In the genomic region with DNA sequence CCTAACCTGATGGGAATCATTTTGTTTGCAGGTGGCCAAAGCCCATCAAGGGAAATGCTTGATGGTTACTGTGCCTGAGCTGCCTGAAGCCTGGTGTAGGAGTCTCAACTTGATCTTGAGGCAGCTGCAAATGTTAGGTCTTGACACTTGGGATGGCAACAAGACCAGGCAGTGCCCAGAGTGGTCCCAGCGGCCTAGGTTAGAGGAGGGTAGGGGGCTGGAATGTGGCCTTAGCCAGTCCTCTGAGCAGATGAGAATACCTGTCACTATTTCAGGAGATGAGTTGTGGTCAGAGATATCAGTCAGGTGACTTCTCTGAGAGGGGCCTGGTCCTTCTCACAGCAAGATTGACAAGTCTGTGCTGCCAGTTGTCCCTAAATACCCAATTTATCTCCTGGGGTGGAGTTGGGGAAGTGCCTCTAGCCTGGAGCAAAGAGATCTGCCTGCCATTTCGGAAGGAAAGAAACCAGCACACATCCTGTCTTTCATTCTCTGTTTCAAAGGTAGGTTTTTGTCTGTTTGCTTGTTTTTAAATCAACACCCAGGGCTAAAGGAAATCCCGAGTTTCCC, we compare ENCODE assay signal across 13 cellular contexts. TPM values are rescaled to one million over a fixed set of nuclear protein-coding genes. Genes with fewer than 3 reads are reported as not detected.
DNase-seq lines count a peak whose midpoint lies in the region; ATAC-seq and TF ChIP-seq lines count a peak whose summit lies in the region.
"Had no signal": no experiment of that assay in that cellular context is flagged by ENCODE, and none has a peak within 500 bp of the region (broad histone marks: within the 10 kb centered on the region; RNA-seq: fewer than 3 reads in every experiment).

No MANE protein-coding gene starts in this region.

- no peak overlapping the region for H3K4me3 ChIP-seq in esophagus squamous epithelium

- DNase-seq in activated CD4-positive, alpha-beta T cell treated with anti-CD3 and anti-CD28 coated beads, Interleukin-2, amount 10 ng/mL, durations not matched to agents 24 days and 14 days = peak; percentile 51
- no peak for DNase-seq in activated CD4-positive, alpha-beta T cell treated with anti-CD3 and anti-CD28 coated beads for 1 hour
- DNase-seq in esophagus squamous epithelium (lab: John Stamatoyannopoulos, UW) (no peak), kidney glomerular epithelial cell (lab: John Stamatoyannopoulos, UW) (no peak)
- DNase-seq in effector memory CD8-positive, alpha-beta T cell = no peak
- DNase-seq in T-helper 2 cell treated with Interferon-gamma antibody and Interleukin-4, amounts not matched to agents 5 μg/mL and 100 μg/mL, for 36 hours (ENCODE audit: low spot score) = no peak
- no peak for DNase-seq in stimulated activated CD4-positive, alpha-beta T cell treated with anti-CD3 and anti-CD28 coated beads, Interleukin-1b, Interleukin-23, amount 100 ng/mL, for 48 hours
- DNase-seq: amygdala; DMS79; NK-92 treated with Interleukin-12 subunit alpha and Interleukin-12 subunit beta, amount 100 ng/mL, for 24 hours had no signal

- H3K9me3 ChIP-seq in esophagus squamous epithelium = no peaks in the 10 kb centered on the region

- H3K27me3 Mint-ChIP-seq in activated CD4-positive, alpha-beta T cell treated with anti-CD3 and anti-CD28 coated beads, Interleukin-2, amount 10 ng/mL, durations not matched to agents 24 days and 14 days = peaks cover 9% of the 10 kb centered on the region
- H3K27me3 Mint-ChIP-seq in nephron (ENCODE audit: low read depth) = no peaks in the 10 kb centered on the region
- H3K27me3 Mint-ChIP-seq in effector memory CD8-positive, alpha-beta T cell = peaks cover 8 to 10% of the 10 kb centered on the region in 2 donors
- H3K27me3 Mint-ChIP-seq in T-helper 2 cell treated with Interferon-gamma antibody and Interleukin-4, amounts not matched to agents 5 μg/mL and 100 μg/mL, for 36 hours (ENCODE audit: low read depth) = peaks cover 11% of the 10 kb centered on the region

- no peaks in the 10 kb centered on the region for H3K27me3 ChIP-seq in esophagus squamous epithelium

- ATAC-seq in effector memory CD8-positive, alpha-beta T cell (replicated peaks) = no peak

- no peaks in the 10 kb centered on the region for H3K36me3 Mint-ChIP-seq in activated CD4-positive, alpha-beta T cell treated with anti-CD3 and anti-CD28 coated beads, Interleukin-2, amount 10 ng/mL, durations not matched to agents 24 days and 14 days (ENCODE audit: low read depth)
- no peaks in the 10 kb centered on the region for H3K36me3 Mint-ChIP-seq in nephron (ENCODE audit: low read depth)
- no peaks in the 10 kb centered on the region for H3K36me3 Mint-ChIP-seq in effector memory CD8-positive, alpha-beta T cell (ENCODE audit: insufficient read depth)
- H3K36me3 Mint-ChIP-seq in T-helper 2 cell treated with Interferon-gamma antibody and Interleukin-4, amounts not matched to agents 5 μg/mL and 100 μg/mL, for 36 hours (ENCODE audit: low read depth) = no peaks in the 10 kb centered on the region

- no peak overlapping the region for H3K27ac Mint-ChIP-seq in activated CD4-positive, alpha-beta T cell treated with anti-CD3 and anti-CD28 coated beads, Interleukin-2, amount 10 ng/mL, durations not matched to agents 24 days and 14 days
- H3K27ac Mint-ChIP-seq in nephron = peak overlapping the region; percentile 79 to 83 (median 81)
- no peak overlapping the region for H3K27ac Mint-ChIP-seq in effector memory CD8-positive, alpha-beta T cell
- H3K27ac Mint-ChIP-seq in T-helper 2 cell treated with Interferon-gamma antibody and Interleukin-4, amounts not matched to agents 5 μg/mL and 100 μg/mL, for 36 hours = no peak overlapping the region

- no peak overlapping the region for H3K4me3 Mint-ChIP-seq in activated CD4-positive, alpha-beta T cell treated with anti-CD3 and anti-CD28 coated beads, Interleukin-2, amount 10 ng/mL, durations not matched to agents 24 days and 14 days
- peak overlapping the region in 2 of 3 experiments; percentile 72 to 81 for H3K4me3 Mint-ChIP-seq in nephron
- no peak overlapping the region for H3K4me3 Mint-ChIP-seq in effector memory CD8-positive, alpha-beta T cell
- H3K4me3 Mint-ChIP-seq in T-helper 2 cell treated with Interferon-gamma antibody and Interleukin-4, amounts not matched to agents 5 μg/mL and 100 μg/mL, for 36 hours = no peak overlapping the region

- no peaks in the 10 kb centered on the region for H3K4me1 Mint-ChIP-seq in activated CD4-positive, alpha-beta T cell treated with anti-CD3 and anti-CD28 coated beads, Interleukin-2, amount 10 ng/mL, durations not matched to agents 24 days and 14 days
- peaks cover 73% of the 10 kb centered on the region for H3K4me1 Mint-ChIP-seq in nephron
- H3K4me1 Mint-ChIP-seq in effector memory CD8-positive, alpha-beta T cell (ENCODE audit: low read depth in 2 of 2) = no peaks in the 10 kb centered on the region
- H3K4me1 Mint-ChIP-seq in T-helper 2 cell treated with Interferon-gamma antibody and Interleukin-4, amounts not matched to agents 5 μg/mL and 100 μg/mL, for 36 hours (ENCODE audit: low read depth) = no peaks in the 10 kb centered on the region

- no peak for TF ChIP-seq POLR2A in esophagus squamous epithelium (IDR thresholded peaks at IDR 0.05)

- peak overlapping the region in 3 of 4 donors; percentile 3 to 34 (median 11) for H3K27ac ChIP-seq in esophagus squamous epithelium
- H3K27ac ChIP-seq: 22Rv1, epithelial cell of prostate had no signal

- intact Hi-C loops in activated CD4-positive, alpha-beta T cell treated with anti-CD3 and anti-CD28 coated beads, Interleukin-2, amount 10 ng/mL, durations not matched to agents 24 days and 14 days (cut with micrococcal nuclease) = no loop called here
- intact Hi-C loops in esophagus squamous epithelium (cut with DNase I) = no loop called here

- H3K4me1 ChIP-seq in esophagus squamous epithelium = peaks cover 0 to 48% (median 8%) of the 10 kb centered on the region in 3 donors

- no peaks in the 10 kb centered on the region for H3K36me3 ChIP-seq in esophagus squamous epithelium

- 53 to 57% methylated on average over 2 to 3 of the region's 3 CpGs for WGBS in esophagus squamous epithelium, 2 donors

- H3K9me3 Mint-ChIP-seq in activated CD4-positive, alpha-beta T cell treated with anti-CD3 and anti-CD28 coated beads, Interleukin-2, amount 10 ng/mL, durations not matched to agents 24 days and 14 days = no peaks in the 10 kb centered on the region
- H3K9me3 Mint-ChIP-seq in nephron = no peaks in the 10 kb centered on the region
- H3K9me3 Mint-ChIP-seq in effector memory CD8-positive, alpha-beta T cell = no peaks in the 10 kb centered on the region
- H3K9me3 Mint-ChIP-seq in T-helper 2 cell treated with Interferon-gamma antibody and Interleukin-4, amounts not matched to agents 5 μg/mL and 100 μg/mL, for 36 hours = no peaks in the 10 kb centered on the region

- no peak for TF ChIP-seq CTCF in esophagus squamous epithelium (IDR thresholded peaks at IDR 0.05)
- TF ChIP-seq CTCF in nephron (IDR thresholded peaks at IDR 0.05; ENCODE audit: unreplicated experiment in 3 of 3) = no peak

RNA-seq across cellular contexts. Expression of gene SPTBN1, which starts 13.4 kb away (rescaled TPM):
- total RNA-seq in activated CD4-positive, alpha-beta T cell treated with anti-CD3 and anti-CD28 coated beads, Interleukin-2, amount 10 ng/mL, durations not matched to agents 24 days and 14 days = 52.6 and 53.8 TPM in 2 replicates
- total RNA-seq in esophagus squamous epithelium = 100 to 1,000 TPM in 2 of 4 donors, 10 to 100 TPM in 2; 65.0 to 217 (median 85.3) TPM

Comparison
In these comparisons a context has a peak if more than half of its experiments do, and no peak if none do; other contexts are left out.
1. H3K27ac Mint-ChIP-seq: peak in nephron (3 of 3); none in activated CD4-positive, alpha-beta T cell treated with anti-CD3 and anti-CD28 coated beads, Interleukin-2, amount 10 ng/mL, durations not matched to agents 24 days and 14 days (single experiment), effector memory CD8-positive, alpha-beta T cell (0 of 2) and T-helper 2 cell treated with Interferon-gamma antibody and Interleukin-4, amounts not matched to agents 5 μg/mL and 100 μg/mL, for 36 hours (single experiment).
2. H3K4me3 Mint-ChIP-seq: peak in nephron (2 of 3); none in activated CD4-positive, alpha-beta T cell treated with anti-CD3 and anti-CD28 coated beads, Interleukin-2, amount 10 ng/mL, durations not matched to agents 24 days and 14 days (single experiment), effector memory CD8-positive, alpha-beta T cell (0 of 2) and T-helper 2 cell treated with Interferon-gamma antibody and Interleukin-4, amounts not matched to agents 5 μg/mL and 100 μg/mL, for 36 hours (single experiment).